Comparison of ENCODE assay signal across 8 cellular contexts in the genomic region with DNA sequence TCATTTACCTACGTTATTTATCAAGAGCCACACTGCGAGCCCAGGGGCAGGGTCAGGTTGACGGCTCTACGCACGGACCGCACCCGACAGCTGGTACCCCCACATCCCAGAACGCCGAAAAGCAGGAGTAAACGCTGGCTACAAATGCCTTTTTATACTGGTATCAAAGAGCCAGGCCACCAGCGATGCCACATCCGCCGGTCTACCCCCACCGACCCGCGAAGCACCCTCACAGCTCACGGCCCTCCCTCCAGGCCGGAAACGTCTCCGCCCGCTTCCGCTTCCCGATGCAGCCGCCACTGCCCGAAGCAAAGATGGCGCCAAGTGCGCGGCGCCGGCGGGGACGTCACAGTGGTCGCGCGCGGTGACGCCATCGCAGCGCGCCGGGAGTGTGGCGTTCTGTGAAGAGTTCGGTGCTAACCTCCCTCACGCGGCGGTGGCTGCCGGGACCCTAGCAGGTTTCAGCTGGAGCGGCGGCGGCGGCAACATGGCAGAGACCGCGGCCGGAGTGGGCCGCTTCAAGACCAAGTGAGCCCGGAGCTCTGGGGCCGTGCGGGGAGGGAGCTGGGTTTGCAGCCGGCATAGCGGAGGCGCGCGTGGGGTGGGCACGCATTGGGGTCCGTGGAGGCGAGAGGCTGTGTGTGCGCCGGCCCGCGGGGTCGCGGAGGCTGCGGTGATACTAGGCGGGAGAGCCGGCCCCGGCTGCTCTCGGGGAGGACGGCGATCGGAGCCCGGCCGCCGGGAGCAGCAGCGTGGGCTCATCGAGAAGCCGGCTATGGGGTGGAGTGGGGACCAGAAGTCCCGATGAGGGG. TPM values are rescaled to one million over a fixed set of nuclear protein-coding genes. Genes with fewer than 3 reads are reported as not detected.
DNase-seq lines count a peak whose midpoint lies in the region; ATAC-seq and TF ChIP-seq lines count a peak whose summit lies in the region.

TBL3 (plus strand) TSS at position 376 of the 812 bp plus-strand sequence; CDS start at position 488, 112 bp downstream.

- H3K36me3 ChIP-seq in GM06990 (ENCODE audit: control insufficient read depth, insufficient read depth, low read length) (peaks cover 26% of the 10 kb centered on the region), suprapubic skin (peaks cover 30% of the 10 kb centered on the region)

- no peaks in the 10 kb centered on the region for H3K27me3 Mint-ChIP-seq in activated naive CD4-positive, alpha-beta T cell treated with anti-CD3 and anti-CD28 coated beads, Interleukin-2, amount 50 U/mL, for 24 hours

- H3K36me3 Mint-ChIP-seq in activated naive CD4-positive, alpha-beta T cell treated with anti-CD3 and anti-CD28 coated beads, Interleukin-2, amount 50 U/mL, for 24 hours, result peaks cover 6% of the 10 kb centered on the region

- peak within 1 kb of the TSS; percentile 98 for H3K4me3 Mint-ChIP-seq in activated naive CD4-positive, alpha-beta T cell treated with anti-CD3 and anti-CD28 coated beads, Interleukin-2, amount 50 U/mL, for 24 hours

- DNase-seq in GM06990 (ENCODE audit: extremely low read depth, insufficient read length) (peak; percentile 97), HFF-Myc (ENCODE audit: extremely low read depth, low read depth) (peak; percentile 72), NAMALWA (ENCODE audit: low spot score) (peak; percentile 97), globus pallidus (ENCODE audit: low spot score) (peak; percentile 86), occipital lobe (lab: John Stamatoyannopoulos, UW) (peak; percentile 88), suprapubic skin (ENCODE audit: low spot score in 2 of 2) (peak; percentile 97 to 98)

- TF ChIP-seq CTCF in GM06990 (IDR thresholded peaks at IDR 0.05; ENCODE audit: insufficient read depth, low read length, poor library complexity, severe bottlenecking) (no peak), HFF-Myc (IDR thresholded peaks at IDR 0.05; ENCODE audit: low read depth, low read length, missing control alignments) (no peak), suprapubic skin (IDR thresholded peaks at IDR 0.05) (no peak)

- peak within 1 kb of the TSS; percentile 93 for H3K27ac ChIP-seq in suprapubic skin

- H3K4me1 ChIP-seq in suprapubic skin, result peaks cover 28% of the 10 kb centered on the region

- H3K27ac Mint-ChIP-seq in activated naive CD4-positive, alpha-beta T cell treated with anti-CD3 and anti-CD28 coated beads, Interleukin-2, amount 50 U/mL, for 24 hours, result peak within 1 kb of the TSS; percentile 96

- TF ChIP-seq EP300 in suprapubic skin (IDR thresholded peaks at IDR 0.05), result no peak

- ATAC-seq in SK-N-SH treated with all-trans-retinoic acid at 6 μM for 48 hours, result peak; percentile 96

- H3K4me3 ChIP-seq in GM06990 (replicated peaks; ENCODE audit: low read depth, low read length) (peak within 1 kb of the TSS; percentile 93), HFF-Myc (replicated peaks; ENCODE audit: low read depth, low read length) (peak within 1 kb of the TSS; percentile 95), suprapubic skin (peak within 1 kb of the TSS; percentile 85)

- WGBS in suprapubic skin, result 0% methylated on average over 10 of the region's 87 CpGs

- peaks cover 20% of the 10 kb centered on the region for H3K4me1 Mint-ChIP-seq in activated naive CD4-positive, alpha-beta T cell treated with anti-CD3 and anti-CD28 coated beads, Interleukin-2, amount 50 U/mL, for 24 hours

- H3K9me3 ChIP-seq in suprapubic skin, result no peaks in the 10 kb centered on the region

- peak; percentile 72 to 78 for TF ChIP-seq POLR2A in suprapubic skin (IDR thresholded peaks at IDR 0.05)

- H3K27me3 ChIP-seq in GM06990 (replicated peaks; ENCODE audit: control insufficient read depth, insufficient read depth, low read length), result no peaks in the 10 kb centered on the region
- no peaks in the 10 kb centered on the region for H3K27me3 ChIP-seq in suprapubic skin

- H3K9me3 Mint-ChIP-seq in activated naive CD4-positive, alpha-beta T cell treated with anti-CD3 and anti-CD28 coated beads, Interleukin-2, amount 50 U/mL, for 24 hours, result no peaks in the 10 kb centered on the region

TF ChIP-seq in SK-N-SH treated with all-trans-retinoic acid at 6 μM for 48 hours, 23 proteins besides CTCF, POLR2A, EP300 and RAD21:
- no peak for TF ChIP-seq TCF4 (CRISPR knock-in tag; IDR thresholded peaks at IDR 0.05; ENCODE audit: borderline replicate concordance)
- 0 out of 2 replicates have a peak, but pooled peaks have one; percentile 61 for TF ChIP-seq ZFP3 (CRISPR knock-in tag; IDR thresholded peaks at IDR 0.05)

RNA-seq across cellular contexts. Expression of gene TBL3, which starts in this region (rescaled TPM):
- total RNA-seq in occipital lobe (12.0 TPM), suprapubic skin (10 to 100 TPM; 49.2 to 73.5 (median 57.2) TPM)

Comparison
In these comparisons a context has a peak if more than half of its experiments do, and no peak if none do; other contexts are left out.
1. Peak in every context shown above with its lines: DNase-seq, ATAC-seq, H3K4me3 ChIP-seq and H3K27ac ChIP-seq.